In the genomic region with DNA sequence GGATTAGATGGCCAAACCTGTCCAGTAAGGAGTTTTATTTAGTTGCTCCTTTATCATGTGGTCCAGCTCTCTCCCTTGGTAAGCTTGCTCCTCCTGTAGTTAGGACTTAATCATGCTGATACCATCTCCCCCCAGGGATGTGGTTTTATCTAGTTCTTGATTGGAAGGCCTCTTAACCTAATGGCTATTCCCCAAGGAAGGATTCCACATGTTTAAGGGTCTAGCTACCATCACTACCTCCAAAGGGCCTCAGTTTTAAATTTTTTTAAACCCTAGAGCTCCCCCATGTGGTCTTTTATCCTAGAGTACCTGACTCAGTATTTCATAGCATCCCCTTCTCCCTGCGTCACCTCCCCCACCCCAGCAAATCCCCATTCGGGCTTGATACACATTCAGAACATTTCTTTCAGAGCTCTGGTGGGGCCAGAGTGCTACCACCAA, we compare ENCODE assay signal across 10 cellular contexts. TPM values are rescaled to one million over a fixed set of nuclear protein-coding genes. Genes with fewer than 3 reads are reported as not detected.
DNase-seq lines count a peak whose midpoint lies in the region; ATAC-seq and TF ChIP-seq lines count a peak whose summit lies in the region.
"Had no signal": no experiment of that assay in that cellular context is flagged by ENCODE, and none has a peak within 500 bp of the region (broad histone marks: within the 10 kb centered on the region; RNA-seq: fewer than 3 reads in every experiment).

No MANE protein-coding gene starts in this region.

- H3K36me3 Mint-ChIP-seq in stimulated activated effector memory CD8-positive, alpha-beta T cell treated with anti-CD3 and anti-CD28 coated beads, Interleukin-12 subunit alpha, Interleukin-12 subunit beta, amount 100 ng/mL, for 72 hours, result peaks cover 100% of the 10 kb centered on the region

- peaks cover 42% of the 10 kb centered on the region for H3K4me1 Mint-ChIP-seq in stimulated activated effector memory CD8-positive, alpha-beta T cell treated with anti-CD3 and anti-CD28 coated beads, Interleukin-12 subunit alpha, Interleukin-12 subunit beta, amount 100 ng/mL, for 72 hours

- H3K27ac ChIP-seq in OCI-LY3 (ENCODE audit: low read length), result no peak overlapping the region

- H3K4me3 ChIP-seq in OCI-LY3 (ENCODE audit: low read length) (no peak overlapping the region), epithelial cell of proximal tubule (ENCODE audit: low read depth, low read length) (no peak overlapping the region)

- no peak for DNase-seq in activated CD4-positive, CD25-positive, alpha-beta regulatory T cell treated with anti-CD3 and anti-CD28 coated beads, Interleukin-2, amount 50 U/mL, for 72 hours
- DNase-seq in epithelial cell of proximal tubule (ENCODE audit: low read depth) (no peak), KG1 (lab: John Stamatoyannopoulos, UW) (no peak)
- DNase-seq in stimulated activated effector memory CD8-positive, alpha-beta T cell treated with anti-CD3 and anti-CD28 coated beads, Interleukin-12 subunit alpha, Interleukin-12 subunit beta, amount 100 ng/mL, for 72 hours (ENCODE audit: low spot score in 2 of 2), result no peak
- DNase-seq: stimulated activated CD4-positive, alpha-beta T cell treated with anti-CD3 and anti-CD28 coated beads, Interleukin-2, amount 100 ng/mL, for 24 hours had no signal

- H3K4me1 ChIP-seq in OCI-LY3 (ENCODE audit: low read length), result 0 out of 2 replicates have a peak, but pooled peaks cover 2% of the 10 kb centered on the region

- no peak overlapping the region for H3K4me3 Mint-ChIP-seq in stimulated activated effector memory CD8-positive, alpha-beta T cell treated with anti-CD3 and anti-CD28 coated beads, Interleukin-12 subunit alpha, Interleukin-12 subunit beta, amount 100 ng/mL, for 72 hours

- peak overlapping the region; percentile 96 for H3K27ac Mint-ChIP-seq in stimulated activated effector memory CD8-positive, alpha-beta T cell treated with anti-CD3 and anti-CD28 coated beads, Interleukin-12 subunit alpha, Interleukin-12 subunit beta, amount 100 ng/mL, for 72 hours

- no peaks in the 10 kb centered on the region for H3K9me3 Mint-ChIP-seq in stimulated activated effector memory CD8-positive, alpha-beta T cell treated with anti-CD3 and anti-CD28 coated beads, Interleukin-12 subunit alpha, Interleukin-12 subunit beta, amount 100 ng/mL, for 72 hours

- H3K9me3 ChIP-seq in OCI-LY3 (ENCODE audit: insufficient read depth, low read length), result no peaks in the 10 kb centered on the region

- peaks cover 62% of the 10 kb centered on the region for H4K20me1 ChIP-seq in OCI-LY3 (ENCODE audit: insufficient read depth, low read length)

- TF ChIP-seq CTCF in OCI-LY3 (IDR thresholded peaks at IDR 0.05; ENCODE audit: low read depth, low read length) (peak; percentile 48), epithelial cell of proximal tubule (conservative IDR thresholded peaks at IDR 0.05; ENCODE audit: low read depth, low read length) (peak; percentile 52)

- H3K27me3 ChIP-seq in OCI-LY3 (ENCODE audit: low read depth, low read length), result no peaks in the 10 kb centered on the region

- H3K4me2 ChIP-seq in OCI-LY3 (ENCODE audit: low read length), result no peak overlapping the region

- H3K36me3 ChIP-seq in OCI-LY3 (replicated peaks; ENCODE audit: low read depth, low read length), result peaks cover 81% of the 10 kb centered on the region

- no peak overlapping the region for H3K9ac ChIP-seq in OCI-LY3 (ENCODE audit: low read length)

- H3K79me2 ChIP-seq in OCI-LY3 (ENCODE audit: low read length), result peaks cover 61% of the 10 kb centered on the region

- H2AFZ ChIP-seq in OCI-LY3 (ENCODE audit: low read depth, low read length), result no peak overlapping the region

- peak; percentile 27 to 42 for ATAC-seq in activated CD4-positive, CD25-positive, alpha-beta regulatory T cell treated with anti-CD3 and anti-CD28 coated beads, Interleukin-2, amount 50 U/mL, for 24 hours
- ATAC-seq in stimulated activated effector memory CD8-positive, alpha-beta T cell treated with anti-CD3 and anti-CD28 coated beads, Interleukin-12 subunit alpha, Interleukin-12 subunit beta, amount 100 ng/mL, for 72 hours, result no peak
- ATAC-seq in GM21786 (IDR thresholded peaks at IDR 0.05; ENCODE audit: unreplicated experiment), result no peak
- ATAC-seq in GM21619 (IDR thresholded peaks at IDR 0.05; ENCODE audit: unreplicated experiment), result no peak

RNA-seq across cellular contexts. Expression of gene MAP3K12, which starts 22.5 kb away (rescaled TPM):
- total RNA-seq in epithelial cell of proximal tubule, result 5.8 and 16.7 TPM in 2 replicates

RNA-seq across cellular contexts. Expression of gene TARBP2, which starts 24.3 kb away (rescaled TPM):
- total RNA-seq in epithelial cell of proximal tubule, result 51.9 and 78.2 TPM in 2 replicates

RNA-seq across cellular contexts. Expression of gene PCBP2, which starts 24.9 kb away (rescaled TPM):
- 153 and 169 TPM in 2 replicates for total RNA-seq in epithelial cell of proximal tubule

RNA-seq across cellular contexts. Expression of gene NPFF, which starts 30.5 kb away (rescaled TPM):
- total RNA-seq in epithelial cell of proximal tubule, result not detected in 2 replicates
- total RNA-seq: dermis microvascular lymphatic vessel endothelial cell had no signal

RNA-seq across cellular contexts. Expression of gene PRR13, which starts 35.3 kb away (rescaled TPM):
- total RNA-seq in epithelial cell of proximal tubule, result 132 and 137 TPM in 2 replicates

Comparison
In these comparisons a context has a peak if more than half of its experiments do, and no peak if none do; other contexts are left out.
1. ATAC-seq: peak in activated CD4-positive, CD25-positive, alpha-beta regulatory T cell treated with anti-CD3 and anti-CD28 coated beads, Interleukin-2, amount 50 U/mL, for 24 hours (2 of 2); none in stimulated activated effector memory CD8-positive, alpha-beta T cell treated with anti-CD3 and anti-CD28 coated beads, Interleukin-12 subunit alpha, Interleukin-12 subunit beta, amount 100 ng/mL, for 72 hours (single experiment), GM21786 (single experiment) and GM21619 (single experiment).